In genomic region chr1:156245451-156246232, GRCh38 we compare ENCODE assay signal across 8 cellular contexts. TPM values are rescaled to one million over a fixed set of nuclear protein-coding genes. Genes with fewer than 3 reads are reported as not detected.
A peak's percentile ranks its signal among the peaks of the same experiment; 100 is the strongest.
DNase-seq lines count a peak whose midpoint lies in the region; ATAC-seq and TF ChIP-seq lines count a peak whose summit lies in the region.

No MANE protein-coding gene starts in this region.

- H3K4me3 Mint-ChIP-seq in MCF 10A (ENCODE audit: unreplicated experiment) (no peak overlapping the region), T-cell (peak overlapping the region; percentile 78 to 83 (median 82)), neural crest cell (peak overlapping the region; percentile 75)
- peak overlapping the region; percentile 55 for H3K4me3 Mint-ChIP-seq in dendritic cell treated with granulocyte-macrophage colony-stimulating factor and Interleukin-4, amounts not matched to agents 40 ng/mL and 50 ng/mL, for 4 days

- peak; percentile 60 to 73 (median 66) for ATAC-seq in T-cell (replicated peaks in 1 of 4)
- ATAC-seq in HG02938 (IDR thresholded peaks at IDR 0.05; ENCODE audit: unreplicated experiment): no peak

- CTCF ChIA-PET in MCF 10A (lab: Yijun Ruan, JAX): interaction anchor here (1.0 to 1.3 kb wide), 2 partner anchors 41 to 74 kb away, joined by 3 to 6 read pairs; no protein-coding TSS in a partner anchor
- CTCF ChIA-PET in T-cell (lab: Charles Lee): interaction anchor here (0.6 to 0.8 kb wide), 4 partner anchors 21 to 912 kb away, joined by 3 to 8 read pairs (median 4); no protein-coding TSS in a partner anchor

- no peaks in the 10 kb centered on the region for H3K9me3 Mint-ChIP-seq in MCF 10A (ENCODE audit: unreplicated experiment)
- no peaks in the 10 kb centered on the region for H3K9me3 Mint-ChIP-seq in T-cell
- H3K9me3 Mint-ChIP-seq in dendritic cell treated with granulocyte-macrophage colony-stimulating factor and Interleukin-4, amounts not matched to agents 40 ng/mL and 50 ng/mL, for 4 days: no peaks in the 10 kb centered on the region
- no peaks in the 10 kb centered on the region for H3K9me3 Mint-ChIP-seq in neural crest cell

- BruUV-seq in MCF 10A (replicated peaks; lab: Mats Ljungman, UMichigan): no TSS peak

- H3K27me3 Mint-ChIP-seq in MCF 10A (ENCODE audit: insufficient read depth, unreplicated experiment) (no peaks in the 10 kb centered on the region), T-cell (no peaks in the 10 kb centered on the region), neural crest cell (ENCODE audit: low read depth) (peaks cover 22% of the 10 kb centered on the region)
- H3K27me3 Mint-ChIP-seq in dendritic cell treated with granulocyte-macrophage colony-stimulating factor and Interleukin-4, amounts not matched to agents 40 ng/mL and 50 ng/mL, for 4 days: peaks cover 37% of the 10 kb centered on the region

- H3K27ac Mint-ChIP-seq in MCF 10A (ENCODE audit: low read depth, unreplicated experiment): no peak overlapping the region
- H3K27ac Mint-ChIP-seq in T-cell: peak overlapping the region in 1 of 2 donors; percentile 76
- H3K27ac Mint-ChIP-seq in dendritic cell treated with granulocyte-macrophage colony-stimulating factor and Interleukin-4, amounts not matched to agents 40 ng/mL and 50 ng/mL, for 4 days: no peak overlapping the region
- peak overlapping the region; percentile 36 for H3K27ac Mint-ChIP-seq in neural crest cell (ENCODE audit: unreplicated experiment)

- peak overlapping the region; percentile 10 to 54 (median 39) for H3K4me3 ChIP-seq in breast epithelium

- H3K4me1 ChIP-seq in breast epithelium: peaks cover 0 to 11% of the 10 kb centered on the region in 2 donors

- intact Hi-C loops in breast epithelium (cut with DNase I; ENCODE audit: low total_unique reads): no loop called here
- intact Hi-C loops in MCF 10A (cut with micrococcal nuclease): no loop called here
- intact Hi-C loops in dendritic cell treated with granulocyte-macrophage colony-stimulating factor and Interleukin-4, amounts not matched to agents 40 ng/mL and 50 ng/mL, for 4 days (cut with micrococcal nuclease): no loop called here

- TF ChIP-seq CTCF in breast epithelium (IDR thresholded peaks at IDR 0.05) (no peak), MCF 10A (IDR thresholded peaks at IDR 0.05; ENCODE audit: unreplicated experiment) (no peak), neural crest cell (conservative IDR thresholded peaks at IDR 0.05) (no peak)

- H3K9me3 ChIP-seq in breast epithelium: no peaks in the 10 kb centered on the region

- H3K36me3 ChIP-seq in breast epithelium: no peaks in the 10 kb centered on the region

- POLR2A ChIA-PET in MCF 10A (lab: Yijun Ruan, JAX): interaction anchor here (0.6 to 1.5 kb wide), 4 partner anchors 9 to 118 kb away, joined by 3 to 5 read pairs (median 4); partner anchors contain the start of gene TMEM79
- POLR2A ChIA-PET in T-cell (lab: Charles Lee): no interaction called here

- no peak for TF ChIP-seq POLR2A in breast epithelium (IDR thresholded peaks at IDR 0.05)

- in situ Hi-C loops in ACHN (cut with HindIII; ENCODE audit: low pct_ligation_motif_present, low pct_unique_long_range_greater_than_20kb, low sequenced_read_pairs): no loop called here

- DNase-seq in breast epithelium (ENCODE audit: low spot score in 2 of 2): no peak
- no peak for DNase-seq in MCF 10A (ENCODE audit: unreplicated experiment)
- DNase-seq in T-cell: peak in 30 of 34 experiments; percentile 12 to 49 (median 27)
- DNase-seq in neural crest cell (ENCODE audit: low read depth, low spot score): no peak
- no peak for DNase-seq in ACHN
- DNase-seq in NCI-H2107 treated with DMSO at 0.1 percent for 48 hours (lab: John Stamatoyannopoulos, UW; ENCODE audit: unreplicated experiment): no peak

- H3K27me3 ChIP-seq in breast epithelium: no peaks in the 10 kb centered on the region

- H3K36me3 Mint-ChIP-seq in MCF 10A (ENCODE audit: insufficient read depth, unreplicated experiment) (peaks cover 40% of the 10 kb centered on the region), T-cell (peaks cover 8% of the 10 kb centered on the region), neural crest cell (ENCODE audit: low read depth) (no peaks in the 10 kb centered on the region)
- H3K36me3 Mint-ChIP-seq in dendritic cell treated with granulocyte-macrophage colony-stimulating factor and Interleukin-4, amounts not matched to agents 40 ng/mL and 50 ng/mL, for 4 days (ENCODE audit: low read depth): peaks cover 48% of the 10 kb centered on the region

- H3K4me1 Mint-ChIP-seq in MCF 10A (ENCODE audit: insufficient read depth, unreplicated experiment): peaks cover 41% of the 10 kb centered on the region
- H3K4me1 Mint-ChIP-seq in T-cell: peaks cover 13 to 25% (median 16%) of the 10 kb centered on the region in 3 donors
- H3K4me1 Mint-ChIP-seq in dendritic cell treated with granulocyte-macrophage colony-stimulating factor and Interleukin-4, amounts not matched to agents 40 ng/mL and 50 ng/mL, for 4 days (ENCODE audit: low read depth): peaks cover 13% of the 10 kb centered on the region
- peaks cover 25% of the 10 kb centered on the region for H3K4me1 Mint-ChIP-seq in neural crest cell

- no peak overlapping the region for H3K27ac ChIP-seq in breast epithelium

RNA-seq across cellular contexts. Expression of gene PAQR6, which starts 2.2 kb away (rescaled TPM):
- total RNA-seq in breast epithelium: 1 to 10 TPM; 1.8 to 3.9 (median 2.5) TPM
- 21.5 and 29.2 TPM in 2 replicates for total RNA-seq in MCF 10A (2022)
- total RNA-seq in T-cell: 1 to 10 TPM; 2.5 to 3.1 (median 2.9) TPM
- 15.8 and 17.1 TPM in 2 replicates for total RNA-seq in neural crest cell

RNA-seq across cellular contexts. Expression of gene BGLAP, which starts 3.7 kb away (rescaled TPM):
- total RNA-seq in breast epithelium: 1 to 10 TPM in 1 of 3 donors, under 1 TPM in 2; 0.32 to 2.9 (median 0.98) TPM
- total RNA-seq in MCF 10A (2022): 1.9 and 2.6 TPM in 2 replicates
- total RNA-seq in T-cell: 1 to 10 TPM; 1.8 to 7.1 (median 5.2) TPM
- total RNA-seq in neural crest cell: 2.5 and 3.0 TPM in 2 replicates

RNA-seq across cellular contexts. Expression of gene PMF1, which starts 32.8 kb away (rescaled TPM):
- total RNA-seq in breast epithelium (10 to 100 TPM; 41.4 to 75.2 (median 60.3) TPM), MCF 10A (2022) (51.0 and 77.7 TPM in 2 replicates), T-cell (10 to 100 TPM; 54.7 to 58.7 (median 57.6) TPM), neural crest cell (82.5 and 83.3 TPM in 2 replicates)

RNA-seq across cellular contexts. Expression of gene SMG5, which starts 37.0 kb away (rescaled TPM):
- total RNA-seq in breast epithelium (10 to 100 TPM; 35.7 to 67.8 (median 54.7) TPM), MCF 10A (2022) (118 and 140 TPM in 2 replicates), T-cell (10 to 100 TPM; 60.5 to 84.2 (median 81.3) TPM), neural crest cell (116 and 122 TPM in 2 replicates)

RNA-seq across cellular contexts. Expression of gene TMEM79, which starts 38.5 kb away (rescaled TPM):
- total RNA-seq in breast epithelium (1 to 10 TPM; 1.3 to 7.8 (median 4.9) TPM), MCF 10A (2022) (8.1 and 12.5 TPM in 2 replicates), T-cell (10 to 100 TPM in 3 of 5 donors, 1 to 10 TPM in 2; 4.9 to 17.6 (median 17.3) TPM), neural crest cell (4.3 and 4.6 TPM in 2 replicates)

Comparison
In these comparisons a context has a peak if more than half of its experiments do, and no peak if none do; other contexts are left out.
1. DNase-seq: peak in T-cell (30 of 34); none in breast epithelium (0 of 2), MCF 10A (single experiment), neural crest cell (single experiment), ACHN (single experiment) and NCI-H2107 treated with DMSO at 0.1 percent for 48 hours (single experiment).